ENCODE assay signal across 1 cellular context in the genomic region with DNA sequence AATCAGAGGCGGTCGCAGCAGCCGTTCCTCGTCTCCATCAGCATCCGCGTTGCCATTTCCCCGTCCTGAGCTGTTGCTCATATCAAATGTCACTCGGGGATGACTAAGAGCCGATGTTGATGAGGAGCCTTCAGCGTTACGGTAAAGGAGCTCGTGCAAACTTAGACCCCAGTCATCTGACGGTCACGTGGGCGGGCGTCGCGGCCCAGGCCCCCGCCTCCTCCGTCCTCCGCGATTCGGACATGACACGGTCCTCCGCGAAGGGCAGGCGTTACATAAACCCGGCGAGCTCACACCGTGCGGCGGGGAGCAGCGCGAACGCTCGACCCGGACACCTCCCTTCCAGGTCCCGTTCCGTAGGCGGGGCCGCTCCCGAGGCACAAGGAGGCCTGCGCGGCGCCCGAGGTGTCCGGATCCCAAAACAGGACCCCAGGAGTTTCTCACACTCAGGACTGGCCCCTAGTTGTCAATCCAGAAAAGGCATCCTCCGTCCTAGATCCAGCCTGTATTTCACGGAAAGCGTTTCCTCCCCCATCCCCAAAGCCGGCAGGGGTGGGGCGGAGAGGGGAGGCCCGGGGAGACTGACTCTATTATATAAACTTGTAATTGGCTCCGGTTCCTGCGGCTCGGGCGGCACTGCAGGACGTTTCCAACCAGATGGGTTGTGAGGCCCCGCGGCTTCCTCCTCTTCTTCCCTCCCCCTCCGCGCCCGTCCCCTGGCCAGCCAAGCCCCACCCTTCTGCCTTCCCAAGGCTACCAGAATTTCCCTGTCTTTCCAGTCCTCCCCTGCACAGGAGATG.
A peak's percentile ranks its signal among the peaks of the same experiment; 100 is the strongest.
TF ChIP-seq lines count a peak whose summit lies in the region.

No MANE protein-coding gene starts in this region.

TF ChIP-seq in WTC11, 78 proteins besides CTCF, POLR2A, EP300 and RAD21 (continued from another document and continues in another):
- TF ChIP-seq ZNF532 (CRISPR knock-in tag; IDR thresholded peaks at IDR 0.05; ENCODE audit: borderline replicate concordance) (no peak), CBFB (CRISPR knock-in tag; IDR thresholded peaks at IDR 0.05; ENCODE audit: low read depth) (no peak), SMAD3 (CRISPR knock-in tag; IDR thresholded peaks at IDR 0.05; ENCODE audit: borderline replicate concordance) (no peak), ATF2 (CRISPR knock-in tag; IDR thresholded peaks at IDR 0.05; ENCODE audit: borderline replicate concordance, low read depth) (0 out of 2 replicates have a peak, but pooled peaks have one; percentile 11), ZNF416 (CRISPR knock-in tag; IDR thresholded peaks at IDR 0.05) (no peak), ERG (CRISPR knock-in tag; IDR thresholded peaks at IDR 0.05) (no peak), ETV6 (CRISPR knock-in tag; IDR thresholded peaks at IDR 0.05) (peak; percentile 87), ZNF138 (CRISPR knock-in tag; conservative IDR thresholded peaks at IDR 0.05) (no peak), SP1 (CRISPR knock-in tag; conservative IDR thresholded peaks at IDR 0.05) (peak; percentile 42; the same call in 1 of the 2 replicates), TP53 (CRISPR knock-in tag; IDR thresholded peaks at IDR 0.05) (peak; percentile 92; the same call in 1 of the 2 replicates), CREM (CRISPR knock-in tag; IDR thresholded peaks at IDR 0.05) (peak; percentile 77; the same call in 1 of the 2 replicates), KAT7 (CRISPR knock-in tag; IDR thresholded peaks at IDR 0.05; ENCODE audit: borderline replicate concordance) (no peak), SMAD4 (CRISPR knock-in tag; IDR thresholded peaks at IDR 0.05) (no peak), HMGXB4 (CRISPR knock-in tag; IDR thresholded peaks at IDR 0.05) (peak; percentile 74), ZNF263 (CRISPR knock-in tag; IDR thresholded peaks at IDR 0.05; ENCODE audit: low read depth) (peak; percentile 42; the same call in 1 of the 2 replicates), NR1H2 (CRISPR knock-in tag; IDR thresholded peaks at IDR 0.05) (no peak), ATF3 (CRISPR knock-in tag; conservative IDR thresholded peaks at IDR 0.05) (no peak), ZNF219 (CRISPR knock-in tag; IDR thresholded peaks at IDR 0.05; ENCODE audit: borderline replicate concordance) (no peak), ZNF396 (CRISPR knock-in tag; IDR thresholded peaks at IDR 0.05; ENCODE audit: borderline replicate concordance) (no peak), NFE2L1 (CRISPR knock-in tag; IDR thresholded peaks at IDR 0.05) (peak; percentile 70; the same call in 1 of the 2 replicates), HMGA2 (CRISPR knock-in tag; IDR thresholded peaks at IDR 0.05) (no peak), PRRX2 (CRISPR knock-in tag; IDR thresholded peaks at IDR 0.05) (no peak), EMX1 (CRISPR knock-in tag; IDR thresholded peaks at IDR 0.05) (no peak), PRDM15 (CRISPR knock-in tag; IDR thresholded peaks at IDR 0.05) (peak; percentile 42; the same call in 1 of the 2 replicates), SOX15 (CRISPR knock-in tag; IDR thresholded peaks at IDR 0.05) (no peak), ATF1 (CRISPR knock-in tag; IDR thresholded peaks at IDR 0.05) (no peak), E2F5 (CRISPR knock-in tag; IDR thresholded peaks at IDR 0.05) (peak; percentile 38; the same call in 1 of the 2 replicates), RORB (CRISPR knock-in tag; IDR thresholded peaks at IDR 0.05) (no peak), CDX4 (CRISPR knock-in tag; IDR thresholded peaks at IDR 0.05; ENCODE audit: borderline replicate concordance) (no peak)
- TF ChIP-seq, protein P1, sequence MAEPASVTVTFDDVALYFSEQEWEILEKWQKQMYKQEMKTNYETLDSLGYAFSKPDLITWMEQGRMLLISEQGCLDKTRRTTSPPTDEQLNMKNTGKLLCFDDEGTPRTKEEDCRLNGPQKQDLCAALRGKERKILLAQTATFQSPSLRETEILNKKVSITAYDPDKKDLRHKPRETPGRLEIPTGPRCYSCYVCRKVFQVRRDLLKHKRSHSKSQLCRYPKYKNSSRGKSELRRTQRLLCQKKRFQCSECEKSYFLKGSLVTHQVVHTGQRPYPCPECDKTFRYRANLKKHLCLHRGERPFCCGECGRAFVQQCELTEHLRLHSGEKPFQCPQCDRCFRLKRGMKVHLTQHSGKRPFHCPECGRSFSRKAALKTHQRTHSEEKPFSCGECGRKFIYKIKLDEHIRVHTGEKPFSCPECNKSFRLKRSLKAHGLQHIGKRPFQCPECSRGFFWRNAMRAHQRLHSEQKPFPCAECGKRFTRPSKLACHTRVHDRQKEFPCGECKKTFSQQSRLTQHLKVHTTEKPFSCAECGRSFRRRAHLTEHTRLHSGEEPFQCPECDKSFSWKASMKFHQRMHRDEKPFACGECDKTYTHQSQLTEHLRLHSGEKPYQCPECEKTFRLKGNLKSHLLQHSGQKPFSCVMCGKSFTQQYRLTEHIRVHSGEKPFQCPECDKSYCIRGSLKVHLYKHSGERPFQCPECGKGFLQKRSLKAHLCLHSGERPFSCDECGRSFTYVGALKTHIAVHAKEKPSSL (CRISPR knock-in tag; conservative IDR thresholded peaks at IDR 0.05), result no peak
- TF ChIP-seq, protein P2, sequence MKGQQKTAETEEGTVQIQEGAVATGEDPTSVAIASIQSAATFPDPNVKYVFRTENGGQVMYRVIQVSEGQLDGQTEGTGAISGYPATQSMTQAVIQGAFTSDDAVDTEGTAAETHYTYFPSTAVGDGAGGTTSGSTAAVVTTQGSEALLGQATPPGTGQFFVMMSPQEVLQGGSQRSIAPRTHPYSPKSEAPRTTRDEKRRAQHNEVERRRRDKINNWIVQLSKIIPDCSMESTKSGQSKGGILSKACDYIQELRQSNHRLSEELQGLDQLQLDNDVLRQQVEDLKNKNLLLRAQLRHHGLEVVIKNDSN (CRISPR knock-in tag; IDR thresholded peaks at IDR 0.05), result peak; percentile 96
- TF ChIP-seq, protein P3, sequence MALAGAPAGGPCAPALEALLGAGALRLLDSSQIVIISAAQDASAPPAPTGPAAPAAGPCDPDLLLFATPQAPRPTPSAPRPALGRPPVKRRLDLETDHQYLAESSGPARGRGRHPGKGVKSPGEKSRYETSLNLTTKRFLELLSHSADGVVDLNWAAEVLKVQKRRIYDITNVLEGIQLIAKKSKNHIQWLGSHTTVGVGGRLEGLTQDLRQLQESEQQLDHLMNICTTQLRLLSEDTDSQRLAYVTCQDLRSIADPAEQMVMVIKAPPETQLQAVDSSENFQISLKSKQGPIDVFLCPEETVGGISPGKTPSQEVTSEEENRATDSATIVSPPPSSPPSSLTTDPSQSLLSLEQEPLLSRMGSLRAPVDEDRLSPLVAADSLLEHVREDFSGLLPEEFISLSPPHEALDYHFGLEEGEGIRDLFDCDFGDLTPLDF (CRISPR knock-in tag; IDR thresholded peaks at IDR 0.05), result peak; percentile 79; the same call in 1 of the 2 replicates
